Comparison of ENCODE assay signal across 14 cellular contexts in the genomic region with DNA sequence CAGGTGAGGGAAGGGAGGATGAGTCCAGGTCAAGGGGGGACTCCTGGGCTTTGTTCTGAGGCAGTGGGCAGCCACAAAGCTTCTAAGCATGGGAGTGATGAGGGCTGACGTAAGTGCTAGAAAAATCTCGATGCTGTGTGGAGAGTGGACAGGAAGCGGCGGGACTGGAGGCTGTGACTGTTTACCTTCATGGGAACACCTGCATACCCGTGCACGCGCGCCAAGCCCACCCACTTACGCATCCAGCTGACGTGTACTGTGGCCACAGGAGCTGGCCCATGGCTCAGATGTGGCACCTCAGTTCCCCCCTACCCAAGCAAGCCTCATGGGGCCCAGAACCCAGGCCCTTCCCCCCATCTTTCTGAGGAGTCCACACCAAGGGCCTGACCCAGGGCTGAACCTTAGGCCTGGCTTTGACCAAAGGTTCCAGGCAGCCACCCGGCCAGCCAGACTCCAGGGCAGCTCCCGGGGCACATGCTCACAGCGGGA. TPM values are rescaled to one million over a fixed set of nuclear protein-coding genes. Genes with fewer than 3 reads are reported as not detected.
DNase-seq lines count a peak whose midpoint lies in the region; ATAC-seq, FAIRE-seq and TF ChIP-seq lines count a peak whose summit lies in the region.
"Had no signal": no experiment of that assay in that cellular context is flagged by ENCODE, and none has a peak within 500 bp of the region (broad histone marks: within the 10 kb centered on the region; RNA-seq: fewer than 3 reads in every experiment).

No MANE protein-coding gene starts in this region.

- POLR2A ChIA-PET in K562 (lab: Yijun Ruan, JAX): interaction anchor here (0.7 to 1.3 kb wide), 4 partner anchors 9 to 26 kb away, joined by 3 to 6 read pairs (median 5); a partner anchor contains a TSS

- BruUV-seq in K562 (replicated peaks; lab: Mats Ljungman, UMichigan): no TSS peak

- 90% methylated on average over 13 of the region's 13 CpGs for WGBS in K562 (ENCODE audit: insufficient coverage, low coverage, missing lambda C conversion rate)
- 50% methylated on average over 13 of the region's 13 CpGs for WGBS in liver

- H3K4me3 Mint-ChIP-seq in type B pancreatic cell: peak overlapping the region; percentile 28
- H3K4me3 Mint-ChIP-seq: CD4-positive, alpha-beta T cell; memory B cell; stimulated activated memory B cell treated with anti-CD40 and anti-IgM and Interleukin-4, amounts not matched to agents 10 μg/mL and 1 μg/mL and 100 μg/mL, for 72 hours had no signal

- no peaks in the 10 kb centered on the region; the same call in 2 of the 3 replicates for H3K79me2 ChIP-seq in K562 (ENCODE audit: control insufficient read depth, insufficient read depth, low read length)

- H3K4me2 ChIP-seq in K562 (ENCODE audit: insufficient read depth, low read length): no peak overlapping the region

- TF ChIP-seq RAD21 in K562 (CRISPR knock-in tag; conservative IDR thresholded peaks at IDR 0.05 in 1 of 2, IDR thresholded peaks at IDR 0.05 in 1 of 2) (no peak), liver (IDR thresholded peaks at IDR 0.05) (no peak)

- no peak for FAIRE-seq in K562 (lab: Jason Lieb, UNC)

- H3K4me1 ChIP-seq in K562 (replicated peaks in 1 of 2; ENCODE audit: control insufficient read depth in 2 of 2, insufficient read depth in 2 of 2, low read length in 2 of 2) (peaks cover 12 to 68% of the 10 kb centered on the region in 2 experiments; a peak in 4 of 5 replicates), liver (ENCODE audit: control insufficient read depth in 4 of 4, insufficient read depth in 4 of 4, low read length in 3 of 4) (peaks cover 18 to 48% (median 32%) of the 10 kb centered on the region in 4 donors), Peyer's patch (no peaks in the 10 kb centered on the region)
- H3K4me1 ChIP-seq: vagina had no signal

- H3K36me3 ChIP-seq in K562 (ENCODE audit: control insufficient read depth, insufficient read depth, low read length) (peaks cover 3% of the 10 kb centered on the region; the same call in 1 of the 3 replicates), liver (ENCODE audit: control insufficient read depth in 4 of 4, insufficient read depth in 3 of 4, low read depth in 1 of 4, low read length in 3 of 4) (no peaks in the 10 kb centered on the region), Peyer's patch (no peaks in the 10 kb centered on the region)
- H3K36me3 ChIP-seq: vagina had no signal

- no peaks in the 10 kb centered on the region for H3K9me1 ChIP-seq in K562 (ENCODE audit: control insufficient read depth, insufficient read depth, low read length)

- intact Hi-C loops in K562 (cut with micrococcal nuclease): no loop called here

- no peak overlapping the region for H2AFZ ChIP-seq in K562 (ENCODE audit: low read depth, low read length)

- in situ Hi-C loops in K562 (cut with MboI): no loop called here

- no peak for TF ChIP-seq EP300 in K562 (IDR thresholded peaks at IDR 0.05; ENCODE audit: low read length)

- H3K27me3 ChIP-seq in K562 (ENCODE audit: control insufficient read depth in 2 of 2, insufficient read depth in 2 of 2, low read length in 2 of 2) (no peaks in the 10 kb centered on the region), liver (ENCODE audit: control insufficient read depth in 4 of 4, insufficient read depth in 4 of 4, low read length in 3 of 4) (no peaks in the 10 kb centered on the region), Peyer's patch (no peaks in the 10 kb centered on the region)
- H3K27me3 ChIP-seq: vagina had no signal

- CTCF ChIA-PET in K562 (lab: Yijun Ruan, JAX; ENCODE audit: low intra/inter-chr PET ratio): no interaction called here

- ATAC-seq in K562: no peak

- no peak overlapping the region for H3K27ac ChIP-seq in K562 (ENCODE audit: extremely low read depth, low read depth, low read length)
- H3K27ac ChIP-seq in liver (ENCODE audit: low read depth in 1 of 2, low read length in 2 of 2): peak overlapping the region; percentile 81 to 98
- no peak overlapping the region for H3K27ac ChIP-seq in Peyer's patch
- H3K27ac ChIP-seq: vagina had no signal

- no peaks in the 10 kb centered on the region for H3K27me3 Mint-ChIP-seq in type B pancreatic cell

- H3K27ac Mint-ChIP-seq in type B pancreatic cell: peak overlapping the region; percentile 65
- H3K27ac Mint-ChIP-seq: CD4-positive, alpha-beta T cell; memory B cell; stimulated activated memory B cell treated with anti-CD40 and anti-IgM and Interleukin-4, amounts not matched to agents 10 μg/mL and 1 μg/mL and 100 μg/mL, for 72 hours had no signal

- H3K9me3 Mint-ChIP-seq in type B pancreatic cell: no peaks in the 10 kb centered on the region
- H3K9me3 Mint-ChIP-seq: CD4-positive, alpha-beta T cell; memory B cell; stimulated activated memory B cell treated with anti-CD40 and anti-IgM and Interleukin-4, amounts not matched to agents 10 μg/mL and 1 μg/mL and 100 μg/mL, for 72 hours had no signal

- 0 out of 2 replicates have a peak, but pooled peaks cover 6% of the 10 kb centered on the region for H4K20me1 ChIP-seq in K562 (replicated peaks; ENCODE audit: control insufficient read depth, insufficient read depth, low read length)

- H3K4me3 ChIP-seq in K562: no peak overlapping the region
- no peak overlapping the region for H3K4me3 ChIP-seq in liver (ENCODE audit: low read depth in 1 of 3, low read length in 3 of 3)
- no peak overlapping the region for H3K4me3 ChIP-seq in Peyer's patch
- H3K4me3 ChIP-seq: vagina had no signal

- TF ChIP-seq POLR2A in K562 (conservative IDR thresholded peaks at IDR 0.05): no peak
- no peak for TF ChIP-seq POLR2A in Peyer's patch (IDR thresholded peaks at IDR 0.05)

- H3K36me3 Mint-ChIP-seq in type B pancreatic cell: no peaks in the 10 kb centered on the region
- H3K36me3 Mint-ChIP-seq: memory B cell; stimulated activated memory B cell treated with anti-CD40 and anti-IgM and Interleukin-4, amounts not matched to agents 10 μg/mL and 1 μg/mL and 100 μg/mL, for 72 hours had no signal

- H3K9ac ChIP-seq in K562 (ENCODE audit: insufficient read depth in 1 of 2, low read depth in 2 of 2, low read length in 2 of 2) (peak overlapping the region in 1 of 2 experiments; percentile 75; a peak in 2 of 4 replicates), liver (ENCODE audit: low read depth in 1 of 2, low read length in 2 of 2) (no peak overlapping the region)

- H3K4me1 Mint-ChIP-seq in type B pancreatic cell (ENCODE audit: unreplicated experiment): peaks cover 32% of the 10 kb centered on the region
- H3K4me1 Mint-ChIP-seq: stimulated activated memory B cell treated with anti-CD40 and anti-IgM and Interleukin-4, amounts not matched to agents 10 μg/mL and 1 μg/mL and 100 μg/mL, for 72 hours had no signal

- H3K9me3 ChIP-seq in K562 (replicated peaks; ENCODE audit: control insufficient read depth, insufficient read depth, low read depth, low read length): no peaks in the 10 kb centered on the region
- no peaks in the 10 kb centered on the region for H3K9me3 ChIP-seq in liver (ENCODE audit: control insufficient read depth in 4 of 4, low read length in 3 of 4)
- no peaks in the 10 kb centered on the region for H3K9me3 ChIP-seq in Peyer's patch
- H3K9me3 ChIP-seq: vagina had no signal

- TF ChIP-seq CTCF in K562 (IDR thresholded peaks at IDR 0.05 in 2 of 3, conservative IDR thresholded peaks at IDR 0.05 in 1 of 3; ENCODE audit: insufficient read depth in 2 of 3, low read depth in 1 of 3, low read length in 3 of 3) (no peak), liver (IDR thresholded peaks at IDR 0.05; ENCODE audit: low read depth, low read length, missing input control) (no peak), type B pancreatic cell (conservative IDR thresholded peaks at IDR 0.05) (no peak), Peyer's patch (IDR thresholded peaks at IDR 0.05) (no peak)

- DNase-seq in NCI-H774 (lab: John Stamatoyannopoulos, UW): peak; percentile 21
- DNase-seq in K562 (ENCODE audit: extremely low read depth in 1 of 4, low spot score in 3 of 4): no peak
- DNase-seq in type B pancreatic cell (ENCODE audit: extremely low spot score, unreplicated experiment): no peak
- DNase-seq in Peyer's patch: no peak
- DNase-seq in C1 segment of cervical spinal cord (lab: John Stamatoyannopoulos, UW): no peak
- no peak for DNase-seq in activated CD8-positive, alpha-beta memory T cell treated with anti-CD3 and anti-CD28 coated beads for 24 hours
- DNase-seq: activated effector memory CD4-positive, alpha-beta T cell treated with anti-CD3 and anti-CD28 coated beads, Interleukin-2, amount 50 U/mL, for 16 hours; CD4-positive, alpha-beta T cell; NCI-H1436; OCI-M1 had no signal

RNA-seq across cellular contexts. Expression of a gene that starts 14.0 kb away (rescaled TPM):
- 95.5 and 239 TPM in 2 replicates for total RNA-seq in K562 (2011; cell fraction: chromatin; rRNA removed; ENCODE audit: low replicate concordance)
- 109 and 132 TPM in 2 replicates for total RNA-seq in K562 (2011; cell fraction: nucleolus; rRNA removed)
- total RNA-seq in K562 (2011; cell fraction: nucleoplasm; rRNA removed): 92.2 and 107 TPM in 2 replicates
- total RNA-seq in K562 (2014; rRNA removed) (7.1 and 11.0 TPM in 2 replicates), K562 (2014; rRNA removed; fragmentation: Illumina TruSeq; extraction: Trizol) (2.6 and 3.3 TPM in 2 replicates), K562 (2015; rRNA removed; fragmentation: Illumina TruSeq; extraction: Trizol) (4.0 and 4.1 TPM in 2 replicates), K562 (2021) (21.4 and 25.8 TPM in 2 replicates), liver (1 to 10 TPM; 3.5 to 6.5 TPM), type B pancreatic cell (ENCODE audit: low replicate concordance) (29.6 and 62.1 TPM in 2 replicates), Peyer's patch (10 to 100 TPM; 18.2 to 80.9 (median 49.9) TPM)
- polyA plus RNA-seq in K562 (2011; rRNA removed) (10.4 and 16.6 TPM in 2 replicates), K562 (2014; fragmentation: Illumina TruSeq; extraction: Trizol) (14.7 and 17.8 TPM in 2 replicates), K562 (2014; fragmentation: Nextera tagmentation; extraction: Ambion mirVana) (1 to 10 TPM; 2.3 TPM), K562 (2014; rRNA removed) (15.6 and 17.4 TPM in 2 replicates), liver (1 to 10 TPM; 4.4 to 4.5 TPM)
- polyA plus RNA-seq in K562 (2011; cell fraction: cytosol; rRNA removed): 13.6 and 26.3 TPM in 2 replicates
- polyA plus RNA-seq in K562 (2011; cell fraction: nucleus; rRNA removed): 104 and 152 TPM in 2 replicates
- polyA plus RNA-seq in K562 (2012): 14.8 and 25.8 TPM in 2 replicates
- 6.8 and 8.5 TPM in 2 replicates for polyA minus RNA-seq in K562 (2011; rRNA and poly(A)+ RNA removed)
- 22.7 and 23.9 TPM in 2 replicates for polyA minus RNA-seq in K562 (2011; cell fraction: cytosol; rRNA and poly(A)+ RNA removed)
- polyA minus RNA-seq in K562 (2011; cell fraction: nucleus; rRNA and poly(A)+ RNA removed): 32.4 and 34.1 TPM in 2 replicates

RNA-seq across cellular contexts. Expression of a gene that starts 26.0 kb away (rescaled TPM):
- 88.0 and 142 TPM in 2 replicates for total RNA-seq in K562 (2011; cell fraction: chromatin; rRNA removed; ENCODE audit: low replicate concordance)
- total RNA-seq in K562 (2011; cell fraction: nucleolus; rRNA removed): 195 and 216 TPM in 2 replicates
- total RNA-seq in K562 (2011; cell fraction: nucleoplasm; rRNA removed): 192 and 237 TPM in 2 replicates
- total RNA-seq in K562 (2014; rRNA removed) (97.2 and 153 TPM in 2 replicates), K562 (2014; rRNA removed; fragmentation: Illumina TruSeq; extraction: Trizol) (227 and 239 TPM in 2 replicates), K562 (2015; rRNA removed; fragmentation: Illumina TruSeq; extraction: Trizol) (221 and 231 TPM in 2 replicates), K562 (2021) (168 and 200 TPM in 2 replicates), liver (10 to 100 TPM; 31.0 to 77.8 TPM), type B pancreatic cell (ENCODE audit: low replicate concordance) (158 and 162 TPM in 2 replicates), Peyer's patch (10 to 100 TPM in 3 of 4 donors, not detected in 1; 28.7 to 34.7 (median 34.5) TPM)
- polyA plus RNA-seq in K562 (2011; rRNA removed) (630 and 713 TPM in 2 replicates), K562 (2014; fragmentation: Illumina TruSeq; extraction: Trizol) (213 and 256 TPM in 2 replicates), K562 (2014; fragmentation: Nextera tagmentation; extraction: Ambion mirVana) (100 to 1,000 TPM; 794 to 856 TPM), K562 (2014; rRNA removed) (199 and 268 TPM in 2 replicates), liver (100 to 1,000 TPM; 120 to 136 TPM)
- polyA plus RNA-seq in K562 (2011; cell fraction: cytosol; rRNA removed): 728 and 1,027 TPM in 2 replicates
- polyA plus RNA-seq in K562 (2011; cell fraction: nucleus; rRNA removed): 254 and 417 TPM in 2 replicates
- polyA plus RNA-seq in K562 (2012): 426 and 696 TPM in 2 replicates
- 155 and 167 TPM in 2 replicates for polyA minus RNA-seq in K562 (2011; rRNA and poly(A)+ RNA removed)
- polyA minus RNA-seq in K562 (2011; cell fraction: cytosol; rRNA and poly(A)+ RNA removed): 111 and 157 TPM in 2 replicates
- 46.0 and 84.9 TPM in 2 replicates for polyA minus RNA-seq in K562 (2011; cell fraction: nucleus; rRNA and poly(A)+ RNA removed)

RNA-seq across cellular contexts. Expression of a gene that starts 26.3 kb away (rescaled TPM):
- 27.9 and 42.4 TPM in 2 replicates for total RNA-seq in K562 (2011; cell fraction: chromatin; rRNA removed; ENCODE audit: low replicate concordance)
- 50.0 and 60.9 TPM in 2 replicates for total RNA-seq in K562 (2011; cell fraction: nucleolus; rRNA removed)
- 37.0 and 43.3 TPM in 2 replicates for total RNA-seq in K562 (2011; cell fraction: nucleoplasm; rRNA removed)
- 156 and 172 TPM in 2 replicates for total RNA-seq in K562 (2014; rRNA removed)
- 130 and 137 TPM in 2 replicates for total RNA-seq in K562 (2014; rRNA removed; fragmentation: Illumina TruSeq; extraction: Trizol)
- 150 and 154 TPM in 2 replicates for total RNA-seq in K562 (2015; rRNA removed; fragmentation: Illumina TruSeq; extraction: Trizol)
- 140 and 150 TPM in 2 replicates for total RNA-seq in K562 (2021)
- 91.3 and 124 TPM in 2 replicates for polyA plus RNA-seq in K562 (2011; rRNA removed)
- 83.9 and 106 TPM in 2 replicates for polyA plus RNA-seq in K562 (2011; cell fraction: cytosol; rRNA removed)
- polyA plus RNA-seq in K562 (2011; cell fraction: nucleus; rRNA removed): 28.7 and 36.3 TPM in 2 replicates
- polyA plus RNA-seq in K562 (2012): 122 and 124 TPM in 2 replicates
- polyA plus RNA-seq in K562 (2014; fragmentation: Illumina TruSeq; extraction: Trizol): 138 and 146 TPM in 2 replicates
- polyA plus RNA-seq in K562 (2014; fragmentation: Nextera tagmentation; extraction: Ambion mirVana): 10 to 100 TPM; 58.1 to 86.8 TPM
- 132 and 136 TPM in 2 replicates for polyA plus RNA-seq in K562 (2014; rRNA removed)
- 77.5 and 111 TPM in 2 replicates for polyA minus RNA-seq in K562 (2011; rRNA and poly(A)+ RNA removed)
- polyA minus RNA-seq in K562 (2011; cell fraction: cytosol; rRNA and poly(A)+ RNA removed): 54.2 and 76.3 TPM in 2 replicates
- 29.8 and 34.1 TPM in 2 replicates for polyA minus RNA-seq in K562 (2011; cell fraction: nucleus; rRNA and poly(A)+ RNA removed)
- total RNA-seq in liver: 10 to 100 TPM in 1 of 2 donors, 1 to 10 TPM in 1; 9.0 to 46.5 TPM
- 10 to 100 TPM in 1 of 2 donors, 1 to 10 TPM in 1; 4.5 to 10.0 TPM for polyA plus RNA-seq in liver
- total RNA-seq in type B pancreatic cell (ENCODE audit: low replicate concordance): 27.7 and 44.6 TPM in 2 replicates
- total RNA-seq in Peyer's patch: 10 to 100 TPM in 1 of 4 donors, 1 to 10 TPM in 3; 4.3 to 33.0 (median 8.8) TPM

RNA-seq across cellular contexts. Expression of a gene that starts 50.4 kb away (rescaled TPM):
- 611 and 866 TPM in 2 replicates for total RNA-seq in K562 (2011; cell fraction: chromatin; rRNA removed; ENCODE audit: low replicate concordance)
- 866 and 894 TPM in 2 replicates for total RNA-seq in K562 (2011; cell fraction: nucleolus; rRNA removed)
- total RNA-seq in K562 (2011; cell fraction: nucleoplasm; rRNA removed): 825 and 959 TPM in 2 replicates
- total RNA-seq in K562 (2014; rRNA removed): 250 and 292 TPM in 2 replicates
- 367 and 390 TPM in 2 replicates for total RNA-seq in K562 (2014; rRNA removed; fragmentation: Illumina TruSeq; extraction: Trizol)
- total RNA-seq in K562 (2015; rRNA removed; fragmentation: Illumina TruSeq; extraction: Trizol): 353 and 364 TPM in 2 replicates
- total RNA-seq in K562 (2021): 378 and 411 TPM in 2 replicates
- polyA plus RNA-seq in K562 (2011; rRNA removed): 747 and 864 TPM in 2 replicates
- polyA plus RNA-seq in K562 (2011; cell fraction: cytosol; rRNA removed): 1,005 and 1,028 TPM in 2 replicates
- polyA plus RNA-seq in K562 (2011; cell fraction: nucleus; rRNA removed): 277 and 375 TPM in 2 replicates
- polyA plus RNA-seq in K562 (2012): 228 and 290 TPM in 2 replicates
- polyA plus RNA-seq in K562 (2014; fragmentation: Illumina TruSeq; extraction: Trizol): 394 and 457 TPM in 2 replicates
- 100 to 1,000 TPM; 110 to 174 TPM for polyA plus RNA-seq in K562 (2014; fragmentation: Nextera tagmentation; extraction: Ambion mirVana)
- 295 and 314 TPM in 2 replicates for polyA plus RNA-seq in K562 (2014; rRNA removed)
- 571 and 760 TPM in 2 replicates for polyA minus RNA-seq in K562 (2011; rRNA and poly(A)+ RNA removed)
- 555 and 599 TPM in 2 replicates for polyA minus RNA-seq in K562 (2011; cell fraction: cytosol; rRNA and poly(A)+ RNA removed)
- polyA minus RNA-seq in K562 (2011; cell fraction: nucleus; rRNA and poly(A)+ RNA removed): 280 and 292 TPM in 2 replicates
- 100 to 1,000 TPM in 1 of 2 donors, 10 to 100 TPM in 1; 72.7 to 137 TPM for total RNA-seq in liver
- 10 to 100 TPM; 16.8 to 44.8 TPM for polyA plus RNA-seq in liver
- 34.2 and 90.0 TPM in 2 replicates for total RNA-seq in type B pancreatic cell (ENCODE audit: low replicate concordance)
- 1 to 10 TPM; 4.9 to 9.9 (median 6.7) TPM for total RNA-seq in Peyer's patch

Comparison
In these comparisons a context has a peak if more than half of its experiments do, and no peak if none do; other contexts are left out.
1. H3K27ac ChIP-seq: peak in liver (2 of 2); none in K562 (single experiment) and Peyer's patch (0 of 4).